20 cellular contexts compared by ENCODE assay signal in genomic region chr7:81140206-81140605, GRCh38.
DNase-seq lines count a peak whose midpoint lies in the region; ATAC-seq and TF ChIP-seq lines count a peak whose summit lies in the region.
"Had no signal": no experiment of that assay in that cellular context is flagged by ENCODE, and none has a peak within 500 bp of the region (broad histone marks: within the 10 kb centered on the region; RNA-seq: fewer than 3 reads in every experiment).

No MANE protein-coding gene starts in this region.

- H3K23ac ChIP-seq in neuronal stem cell (ENCODE audit: low read depth, low read length, poor library complexity) = no peak overlapping the region

- no peak for TF ChIP-seq CTCF in CD14-positive monocyte (IDR thresholded peaks at IDR 0.05)

- H3K36me3 ChIP-seq in neuronal stem cell (replicated peaks in 1 of 2; ENCODE audit: control insufficient read depth in 2 of 2, insufficient read depth in 2 of 2, low read length in 2 of 2) = no peaks in the 10 kb centered on the region
- H3K36me3 ChIP-seq: HAP-1, SJCRH30 had no signal

- no peak overlapping the region for H3K27ac ChIP-seq in neuronal stem cell (replicated peaks; ENCODE audit: low read length)
- H3K27ac ChIP-seq: GM23248, PC-9, SJCRH30 had no signal

- H3K4me1 Mint-ChIP-seq in CD14-positive monocyte = peaks cover 27% of the 10 kb centered on the region
- peaks cover 26% of the 10 kb centered on the region for H3K4me1 Mint-ChIP-seq in dendritic cell treated with granulocyte-macrophage colony-stimulating factor and Interleukin-4, amounts not matched to agents 40 ng/mL and 50 ng/mL, for 4 days (ENCODE audit: low read depth)
- H3K4me1 Mint-ChIP-seq: B cell had no signal

- H3K79me1 ChIP-seq in neuronal stem cell (ENCODE audit: low read depth, low read length) = no peaks in the 10 kb centered on the region

- no peak overlapping the region for H2BK120ac ChIP-seq in neuronal stem cell (ENCODE audit: low read depth, low read length)

- ATAC-seq in GM21526 (IDR thresholded peaks at IDR 0.05; ENCODE audit: low FRiP score, unreplicated experiment) = no peak
- ATAC-seq: CD8-positive, alpha-beta T cell had no signal

- no peak overlapping the region for H3K18ac ChIP-seq in neuronal stem cell (ENCODE audit: low read length)

- H3K9ac ChIP-seq in neuronal stem cell (ENCODE audit: low read depth, low read length, poor library complexity) = no peak overlapping the region
- H3K9ac ChIP-seq: GM23248 had no signal

- H2AK5ac ChIP-seq in neuronal stem cell (ENCODE audit: low read depth, low read length) = no peak overlapping the region

- peak overlapping the region; percentile 11 for H2AFZ ChIP-seq in neuronal stem cell (ENCODE audit: low read length)
- H2AFZ ChIP-seq: GM23248, PC-9 had no signal

- H3K4ac ChIP-seq in neuronal stem cell (ENCODE audit: low read length) = no peak overlapping the region

- H3K4me2 ChIP-seq in neuronal stem cell (ENCODE audit: insufficient read depth, low read length, poor library complexity, severe bottlenecking) = no peak overlapping the region
- H3K4me2 ChIP-seq: PC-9 had no signal

- peaks cover 0 to 2% (median 0%) of the 10 kb centered on the region in 3 experiments for H3K27me3 ChIP-seq in neuronal stem cell (ENCODE audit: control insufficient read depth in 3 of 3, insufficient read depth in 3 of 3, low read depth in 1 of 3, low read length in 3 of 3)
- H3K27me3 ChIP-seq: SJCRH30 had no signal

- no peak overlapping the region for H4K8ac ChIP-seq in neuronal stem cell (ENCODE audit: low read depth, low read length)

- peaks cover 0 to 1% (median 0%) of the 10 kb centered on the region in 3 donors for H3K27me3 Mint-ChIP-seq in CD14-positive monocyte (ENCODE audit: low read depth in 3 of 3)
- H3K27me3 Mint-ChIP-seq in dendritic cell treated with granulocyte-macrophage colony-stimulating factor and Interleukin-4, amounts not matched to agents 40 ng/mL and 50 ng/mL, for 4 days = no peaks in the 10 kb centered on the region
- H3K27me3 Mint-ChIP-seq: B cell had no signal

- H2BK5ac ChIP-seq in neuronal stem cell (ENCODE audit: low read length) = no peak overlapping the region

- H3K9me3 Mint-ChIP-seq in CD14-positive monocyte = peaks cover 0 to 5% (median 3%) of the 10 kb centered on the region in 7 donors
- H3K9me3 Mint-ChIP-seq in dendritic cell treated with granulocyte-macrophage colony-stimulating factor and Interleukin-4, amounts not matched to agents 40 ng/mL and 50 ng/mL, for 4 days = no peaks in the 10 kb centered on the region

- intact Hi-C loops in CD14-positive monocyte (cut with micrococcal nuclease) = no loop called here
- intact Hi-C loops in dendritic cell treated with granulocyte-macrophage colony-stimulating factor and Interleukin-4, amounts not matched to agents 40 ng/mL and 50 ng/mL, for 4 days (cut with micrococcal nuclease) = loop anchor here (10.0 kb wide), 1 partner anchor 325 kb away; no protein-coding TSS in a partner anchor

- peak overlapping the region in 6 of 7 donors; percentile 5 to 95 (median 92) for H3K27ac Mint-ChIP-seq in CD14-positive monocyte
- peak overlapping the region; percentile 84 for H3K27ac Mint-ChIP-seq in dendritic cell treated with granulocyte-macrophage colony-stimulating factor and Interleukin-4, amounts not matched to agents 40 ng/mL and 50 ng/mL, for 4 days
- H3K27ac Mint-ChIP-seq: B cell; CD8-positive, alpha-beta T cell had no signal

- H3K14ac ChIP-seq in neuronal stem cell (ENCODE audit: low read length) = no peak overlapping the region

- H3K9me3 ChIP-seq in neuronal stem cell (replicated peaks in 1 of 2; ENCODE audit: control insufficient read depth in 2 of 2, insufficient read depth in 1 of 2, low read depth in 1 of 2, low read length in 2 of 2) = peaks cover 0 to 4% of the 10 kb centered on the region in 2 donors
- H3K9me3 ChIP-seq: HAP-1, SJCRH30 had no signal

- DNase-seq in CD14-positive monocyte (ENCODE audit: low spot score) (no peak), NOMO-1 treated with dmso at 0.1 percent for 144 hours (lab: John Stamatoyannopoulos, UW; ENCODE audit: unreplicated experiment) (peak; percentile 45), neuronal stem cell (ENCODE audit: low spot score) (no peak), NCI-H524 treated with DMSO at 0.1 percent for 48 hours (lab: John Stamatoyannopoulos, UW) (no peak), NCI-H1436 treated with DMSO at 0.1 percent for 48 hours (lab: John Stamatoyannopoulos, UW) (no peak)
- DNase-seq: Calu3; CD8-positive, alpha-beta T cell; GF-D8; GM23248; NCI-H1436; NCI-H2029; NCI-H2171 treated with DMSO at 0.1 percent for 48 hours; NCI-H446; NK-92 treated with Interleukin-12 subunit alpha and Interleukin-12 subunit beta, amount 100 ng/mL, for 24 hours; PC-9; SJCRH30 had no signal

- H3K4me3 ChIP-seq in neuronal stem cell (ENCODE audit: low read length in 2 of 2) = no peak overlapping the region
- H3K4me3 ChIP-seq: GM23248, HAP-1, PC-9, SJCRH30 had no signal

- H3K36me3 Mint-ChIP-seq in CD14-positive monocyte = no peaks in the 10 kb centered on the region
- H3K36me3 Mint-ChIP-seq in dendritic cell treated with granulocyte-macrophage colony-stimulating factor and Interleukin-4, amounts not matched to agents 40 ng/mL and 50 ng/mL, for 4 days (ENCODE audit: low read depth) = no peaks in the 10 kb centered on the region
- H3K36me3 Mint-ChIP-seq: CD8-positive, alpha-beta T cell had no signal

- H2BK15ac ChIP-seq in neuronal stem cell (ENCODE audit: low read length) = no peak overlapping the region

- no peak overlapping the region for H4K91ac ChIP-seq in neuronal stem cell (ENCODE audit: low read depth, low read length, poor library complexity)

- H3K4me3 Mint-ChIP-seq in CD14-positive monocyte = peak overlapping the region in 1 of 2 donors; percentile 71
- no peak overlapping the region for H3K4me3 Mint-ChIP-seq in dendritic cell treated with granulocyte-macrophage colony-stimulating factor and Interleukin-4, amounts not matched to agents 40 ng/mL and 50 ng/mL, for 4 days
- H3K4me3 Mint-ChIP-seq: B cell; CD8-positive, alpha-beta T cell had no signal

- no peaks in the 10 kb centered on the region for H3K4me1 ChIP-seq in neuronal stem cell (ENCODE audit: control insufficient read depth in 2 of 2, insufficient read depth in 1 of 2, low read depth in 1 of 2, low read length in 2 of 2)
- H3K4me1 ChIP-seq: HAP-1 had no signal

- H2BK12ac ChIP-seq in neuronal stem cell (ENCODE audit: low read length) = no peak overlapping the region

- no CpG with 5 or more reads among the region's 2 CpGs for WGBS in neuronal stem cell (ENCODE audit: extremely low coverage in 2 of 2, insufficient read length in 2 of 2, insufficient replicate concordance in 1 of 2), 2 donors
